In the genomic region with DNA sequence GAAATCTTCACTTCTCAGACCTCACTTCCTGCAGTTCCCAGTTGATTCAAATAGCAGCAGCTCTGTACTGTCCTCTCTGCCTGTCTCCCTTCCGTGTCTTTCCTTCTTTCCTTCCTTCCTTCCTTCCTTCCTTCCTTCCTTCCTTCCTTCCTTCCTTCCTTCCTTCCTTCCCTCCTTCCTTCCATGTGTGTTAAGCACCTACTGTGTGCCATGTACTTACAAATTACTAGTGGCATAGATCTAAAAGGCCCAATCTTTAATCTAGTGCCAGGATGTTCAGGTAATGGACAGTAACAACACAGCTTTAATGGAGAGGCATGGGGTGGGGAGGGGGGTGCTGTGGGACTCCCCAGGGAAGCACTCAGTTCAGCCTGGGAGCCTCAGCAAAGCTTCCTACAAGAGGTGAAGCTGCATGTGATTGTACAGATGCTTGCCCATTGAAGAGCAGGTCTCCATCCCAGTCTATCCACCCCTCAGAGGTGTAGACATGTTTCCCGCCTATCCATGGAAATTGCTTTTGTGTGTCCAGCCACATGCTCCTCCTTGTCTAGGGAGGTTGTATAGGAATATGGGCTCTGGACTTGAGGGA, we compare ENCODE assay signal across 15 cellular contexts.
DNase-seq lines count a peak whose midpoint lies in the region; ATAC-seq, FAIRE-seq and TF ChIP-seq lines count a peak whose summit lies in the region.
"Had no signal": no experiment of that assay in that cellular context is flagged by ENCODE, and none has a peak within 500 bp of the region (broad histone marks: within the 10 kb centered on the region; RNA-seq: fewer than 3 reads in every experiment).

No MANE protein-coding gene starts in this region.

- DNase-seq in left ventricle myocardium inferior (no peak), left cardiac atrium (no peak), natural killer cell (no peak), ureter (ENCODE audit: low spot score) (peak; percentile 34), urothelium cell line (ENCODE audit: low spot score) (no peak), HuH-7.5 (ENCODE audit: low spot score) (no peak)
- DNase-seq in activated naive CD8-positive, alpha-beta T cell treated with anti-CD3 and anti-CD28 coated beads, Interleukin-2, amount 50 U/mL, for 24 hours = no peak
- DNase-seq: activated effector memory CD4-positive, alpha-beta T cell treated with anti-CD3 and anti-CD28 coated beads, Interleukin-2, amount 50 U/mL, for 16 hours; COR-L47; dermis blood vessel endothelial cell; stimulated activated naive B cell treated with anti-CD40 and anti-IgM and Interleukin-4, amounts not matched to agents 10 μg/mL and 1 μg/mL and 100 μg/mL, for 72 hours had no signal

- no peaks in the 10 kb centered on the region for H3K9me3 Mint-ChIP-seq in activated naive CD8-positive, alpha-beta T cell treated with anti-CD3 and anti-CD28 coated beads, Interleukin-2, amount 50 U/mL, for 24 hours
- no peaks in the 10 kb centered on the region for H3K9me3 Mint-ChIP-seq in natural killer cell
- H3K9me3 Mint-ChIP-seq: stimulated activated naive B cell treated with anti-CD40 and anti-IgM and Interleukin-4, amounts not matched to agents 10 μg/mL and 1 μg/mL and 100 μg/mL, for 72 hours had no signal

- no peak for ATAC-seq in left cardiac atrium
- no peak for ATAC-seq in activated naive CD8-positive, alpha-beta T cell treated with anti-CD3 and anti-CD28 coated beads, Interleukin-2, amount 50 U/mL, for 24 hours
- no peak for ATAC-seq in natural killer cell
- ATAC-seq in GM21526 (IDR thresholded peaks at IDR 0.05; ENCODE audit: low FRiP score, unreplicated experiment) = no peak
- ATAC-seq: stimulated activated naive B cell treated with anti-CD40 and anti-IgM and Interleukin-4, amounts not matched to agents 10 μg/mL and 1 μg/mL and 100 μg/mL, for 72 hours; WTC11 had no signal

- H3K27me3 Mint-ChIP-seq in activated naive CD8-positive, alpha-beta T cell treated with anti-CD3 and anti-CD28 coated beads, Interleukin-2, amount 50 U/mL, for 24 hours = no peaks in the 10 kb centered on the region
- no peaks in the 10 kb centered on the region for H3K27me3 Mint-ChIP-seq in natural killer cell (ENCODE audit: low read depth in 2 of 2)

- no peak for FAIRE-seq in urothelium cell line (lab: Jason Lieb, UNC)
- FAIRE-seq: RCC 7860 had no signal

- peak overlapping the region; percentile 94 for H3K27ac ChIP-seq in left ventricle myocardium inferior (replicated peaks)
- H3K27ac ChIP-seq: uterus had no signal

- TF ChIP-seq CTCF in left ventricle myocardium inferior (IDR thresholded peaks at IDR 0.05; ENCODE audit: borderline replicate concordance) = no peak
- TF ChIP-seq CTCF in natural killer cell (IDR thresholded peaks at IDR 0.05) = no peak

- H3K4me1 ChIP-seq in left ventricle myocardium inferior = peaks cover 100% of the 10 kb centered on the region

- intact Hi-C loops in left ventricle myocardium inferior (cut with micrococcal nuclease) = loop anchor here (10.0 kb wide), 1 partner anchor 45 kb away; no protein-coding TSS in a partner anchor
- intact Hi-C loops in left cardiac atrium (cut with DNase I) = no loop called here
- intact Hi-C loops in natural killer cell (cut with micrococcal nuclease) = loop anchor here (10.0 kb wide), 1 partner anchor 815 kb away; a partner anchor contains a TSS

- H3K36me3 ChIP-seq in left ventricle myocardium inferior = no peaks in the 10 kb centered on the region
- H3K36me3 ChIP-seq: uterus had no signal

- H3K36me3 Mint-ChIP-seq in activated naive CD8-positive, alpha-beta T cell treated with anti-CD3 and anti-CD28 coated beads, Interleukin-2, amount 50 U/mL, for 24 hours (ENCODE audit: low read depth) = peaks cover 7% of the 10 kb centered on the region
- no peaks in the 10 kb centered on the region for H3K36me3 Mint-ChIP-seq in natural killer cell
- H3K36me3 Mint-ChIP-seq: WTC11 had no signal

- no peaks in the 10 kb centered on the region for H3K9me3 ChIP-seq in left ventricle myocardium inferior (replicated peaks)
- H3K9me3 ChIP-seq: uterus had no signal

- no peak overlapping the region for H3K4me3 Mint-ChIP-seq in activated naive CD8-positive, alpha-beta T cell treated with anti-CD3 and anti-CD28 coated beads, Interleukin-2, amount 50 U/mL, for 24 hours
- H3K4me3 Mint-ChIP-seq in natural killer cell = no peak overlapping the region
- H3K4me3 Mint-ChIP-seq: stimulated activated naive B cell treated with anti-CD40 and anti-IgM and Interleukin-4, amounts not matched to agents 10 μg/mL and 1 μg/mL and 100 μg/mL, for 72 hours; WTC11 had no signal

- peak overlapping the region; percentile 15 for H3K27ac Mint-ChIP-seq in activated naive CD8-positive, alpha-beta T cell treated with anti-CD3 and anti-CD28 coated beads, Interleukin-2, amount 50 U/mL, for 24 hours
- peak overlapping the region; percentile 92 to 93 for H3K27ac Mint-ChIP-seq in natural killer cell
- H3K27ac Mint-ChIP-seq: stimulated activated naive B cell treated with anti-CD40 and anti-IgM and Interleukin-4, amounts not matched to agents 10 μg/mL and 1 μg/mL and 100 μg/mL, for 72 hours; WTC11 had no signal

- peaks cover 44% of the 10 kb centered on the region for H3K4me1 Mint-ChIP-seq in activated naive CD8-positive, alpha-beta T cell treated with anti-CD3 and anti-CD28 coated beads, Interleukin-2, amount 50 U/mL, for 24 hours
- H3K4me1 Mint-ChIP-seq in natural killer cell = peaks cover 86 to 95% of the 10 kb centered on the region in 2 donors

- H3K27me3 ChIP-seq in left ventricle myocardium inferior (ENCODE audit: low read depth) = no peaks in the 10 kb centered on the region
- H3K27me3 ChIP-seq: uterus had no signal

- peak overlapping the region; percentile 7 for H3K4me3 ChIP-seq in left ventricle myocardium inferior
- H3K4me3 ChIP-seq: uterus had no signal

Comparison
In these comparisons a context has a peak if more than half of its experiments do, and no peak if none do; other contexts are left out.
1. intact Hi-C loops: an anchor here in left ventricle myocardium inferior (10.0 kb wide) and natural killer cell (10.0 kb wide); none called in left cardiac atrium.